8 cellular contexts compared by ENCODE assay signal in genomic region chr2:163735692-163736432, GRCh38. TPM values are rescaled to one million over a fixed set of nuclear protein-coding genes. Genes with fewer than 3 reads are reported as not detected.
A peak's percentile ranks its signal among the peaks of the same experiment; 100 is the strongest.
DNase-seq lines count a peak whose midpoint lies in the region; ATAC-seq and TF ChIP-seq lines count a peak whose summit lies in the region.

FIGN (minus strand) TSS chr2:163736008; CDS start chr2:163734927, 1,081 bp downstream.

- no peaks in the 10 kb centered on the region for H3K27me3 ChIP-seq in thyroid gland

- H3K4me3 ChIP-seq in thyroid gland (replicated peaks in 1 of 3) = peak within 1 kb of the TSS; percentile 10 to 86 (median 54)

- TF ChIP-seq POLR2A in thyroid gland (IDR thresholded peaks at IDR 0.05) = peak in 1 of 2 donors; percentile 51

- H3K27ac ChIP-seq in thyroid gland = peak within 1 kb of the TSS; percentile 69 to 88 (median 80)

- DNase-seq in A172 (ENCODE audit: low spot score) = peak; percentile 67
- peak; percentile 70 for DNase-seq in HEK293T (ENCODE audit: extremely low spot score)
- DNase-seq in RPMI7951 (ENCODE audit: low read depth) = peak; percentile 88
- peak; percentile 79 for DNase-seq in epidermal melanocyte (ENCODE audit: insufficient read length, low spot score)
- peak; percentile 80 for DNase-seq in medulla oblongata (ENCODE audit: extremely low spot score)
- DNase-seq in thyroid gland = peak; percentile 79 to 80
- DNase-seq in activated CD4-positive, CD25-positive, alpha-beta regulatory T cell (lab: John Stamatoyannopoulos, UW) = no peak

- TF ChIP-seq CTCF in thyroid gland (IDR thresholded peaks at IDR 0.05) = no peak

- CTCF ChIA-PET in HEK293T (lab: Yijun Ruan, JAX) = no interaction called here

- peaks cover 0 to 3% of the 10 kb centered on the region in 2 donors for H3K4me1 ChIP-seq in thyroid gland

- no peaks in the 10 kb centered on the region for H3K36me3 ChIP-seq in thyroid gland

- intact Hi-C loops in thyroid gland (cut with DNase I) = no loop called here

- WGBS in thyroid gland, 2 donors = 1 to 7% methylated on average over 35 to 45 of the region's 54 CpGs

- no peak for ATAC-seq in GM19035 (IDR thresholded peaks at IDR 0.05; ENCODE audit: unreplicated experiment)

- no peaks in the 10 kb centered on the region for H3K9me3 ChIP-seq in thyroid gland

- POLR2A ChIA-PET in HEK293T (lab: Yijun Ruan, JAX) = interaction anchor here (0.6 to 1.9 kb wide), 13 partner anchors 10 to 387 kb away, joined by 3 to 6 read pairs (median 4); no protein-coding TSS in a partner anchor

TF ChIP-seq in HEK293T, 16 proteins besides CTCF, POLR2A, EP300 and RAD21:
- no peak for TF ChIP-seq FOXA1 (IDR thresholded peaks at IDR 0.05)
- no peak for TF ChIP-seq CTBP1 (IDR thresholded peaks at IDR 0.05; ENCODE audit: borderline replicate concordance)
- no peak for TF ChIP-seq SUZ12 (IDR thresholded peaks at IDR 0.05)
- peak; percentile 54 for TF ChIP-seq L3MBTL2 (conservative IDR thresholded peaks at IDR 0.05)
- TF ChIP-seq SP1 (IDR thresholded peaks at IDR 0.05) = no peak
- TF ChIP-seq NFRKB (IDR thresholded peaks at IDR 0.05) = no peak

RNA-seq across cellular contexts. Expression of gene FIGN, which starts in this region (rescaled TPM):
- 2.0 and 2.2 TPM in 2 replicates for total RNA-seq in A172 (2014; rRNA removed; shearing (Covaris generic))
- 5.3 and 5.8 TPM in 2 replicates for total RNA-seq in RPMI7951 (2014; rRNA removed; shearing (Covaris generic))
- total RNA-seq in thyroid gland = 1 to 10 TPM; 1.8 to 3.1 (median 2.8) TPM

Comparison
In these comparisons a context has a peak if more than half of its experiments do, and no peak if none do; other contexts are left out.
1. DNase-seq: peak in A172 (single experiment), HEK293T (single experiment), RPMI7951 (single experiment), epidermal melanocyte (single experiment), medulla oblongata (single experiment) and thyroid gland (2 of 2); none in activated CD4-positive, CD25-positive, alpha-beta regulatory T cell (0 of 4).